1 cellular context compared by ENCODE assay signal in the genomic region with DNA sequence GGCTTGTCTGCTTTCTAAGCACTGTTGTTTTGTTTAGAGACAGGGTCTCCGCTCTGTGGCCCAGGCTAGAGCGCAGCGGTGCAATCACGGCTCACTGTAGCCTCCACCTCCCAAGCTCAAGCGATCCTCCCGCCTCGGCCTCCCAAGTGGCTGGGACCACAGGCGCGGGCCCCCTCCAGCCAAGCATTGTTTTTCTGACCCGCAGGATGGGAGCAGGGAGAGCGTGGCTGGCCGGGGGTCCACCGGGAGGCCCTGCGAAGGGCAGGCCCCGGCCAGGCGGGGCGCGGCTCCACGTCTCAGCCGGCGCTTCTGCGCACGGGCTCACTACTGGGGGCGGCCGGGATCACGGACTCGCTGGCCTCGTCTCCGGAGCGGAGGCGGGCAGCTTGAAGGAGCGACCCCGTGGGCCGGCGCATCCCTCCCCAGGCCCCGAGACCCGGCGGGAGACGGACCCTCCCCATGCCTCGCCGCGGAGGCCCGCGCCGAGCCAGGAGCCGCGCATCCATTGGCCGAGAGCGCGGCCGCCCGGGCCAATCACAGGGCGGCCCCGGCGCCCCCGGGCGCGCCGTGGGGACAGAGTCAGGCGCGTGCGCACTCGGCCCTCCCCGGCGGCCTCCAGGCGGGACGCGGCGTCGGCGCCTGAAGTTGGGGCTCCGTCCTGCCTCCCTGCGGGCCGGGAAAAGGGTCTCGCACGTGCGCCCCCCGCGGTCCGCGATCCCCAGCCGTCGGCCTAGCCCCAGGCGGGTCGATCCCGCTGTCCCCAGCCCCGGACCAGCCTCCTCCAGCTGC.
TF ChIP-seq lines count a peak whose summit lies in the region.

No MANE protein-coding gene starts in this region.

TF ChIP-seq in HepG2, 621 proteins besides CTCF, POLR2A, EP300 and RAD21 (continued from another document and continues in another):
- TF ChIP-seq PHF21A (CRISPR knock-in tag; IDR thresholded peaks at IDR 0.05), result no peak
- TF ChIP-seq ZNF343 (CRISPR knock-in tag; IDR thresholded peaks at IDR 0.05), result 0 out of 2 replicates have a peak, but pooled peaks have one; percentile 6
- no peak for TF ChIP-seq SMAD9 (CRISPR knock-in tag; IDR thresholded peaks at IDR 0.05)
- no peak; the same call in 1 of the 2 replicates for TF ChIP-seq XBP1 (CRISPR knock-in tag; IDR thresholded peaks at IDR 0.05)
- TF ChIP-seq MYNN (CRISPR knock-in tag; IDR thresholded peaks at IDR 0.05; ENCODE audit: low read depth), result no peak
- TF ChIP-seq KLF16 (CRISPR knock-in tag; IDR thresholded peaks at IDR 0.05), result no peak
- TF ChIP-seq ZNF841 (CRISPR knock-in tag; IDR thresholded peaks at IDR 0.05; ENCODE audit: borderline replicate concordance), result no peak
- no peak for TF ChIP-seq PRPF4 (IDR thresholded peaks at IDR 0.05; ENCODE audit: low read depth, low read length, poor library complexity, severe bottlenecking)
- TF ChIP-seq HOXD1 (CRISPR knock-in tag; IDR thresholded peaks at IDR 0.05), result peak; percentile 19; the same call in 1 of the 2 replicates
- no peak for TF ChIP-seq ZNF354B (CRISPR knock-in tag; IDR thresholded peaks at IDR 0.05)
- no peak for TF ChIP-seq ZBTB3 (CRISPR knock-in tag; IDR thresholded peaks at IDR 0.05; ENCODE audit: borderline replicate concordance, low read depth)
- TF ChIP-seq, protein P1, sequence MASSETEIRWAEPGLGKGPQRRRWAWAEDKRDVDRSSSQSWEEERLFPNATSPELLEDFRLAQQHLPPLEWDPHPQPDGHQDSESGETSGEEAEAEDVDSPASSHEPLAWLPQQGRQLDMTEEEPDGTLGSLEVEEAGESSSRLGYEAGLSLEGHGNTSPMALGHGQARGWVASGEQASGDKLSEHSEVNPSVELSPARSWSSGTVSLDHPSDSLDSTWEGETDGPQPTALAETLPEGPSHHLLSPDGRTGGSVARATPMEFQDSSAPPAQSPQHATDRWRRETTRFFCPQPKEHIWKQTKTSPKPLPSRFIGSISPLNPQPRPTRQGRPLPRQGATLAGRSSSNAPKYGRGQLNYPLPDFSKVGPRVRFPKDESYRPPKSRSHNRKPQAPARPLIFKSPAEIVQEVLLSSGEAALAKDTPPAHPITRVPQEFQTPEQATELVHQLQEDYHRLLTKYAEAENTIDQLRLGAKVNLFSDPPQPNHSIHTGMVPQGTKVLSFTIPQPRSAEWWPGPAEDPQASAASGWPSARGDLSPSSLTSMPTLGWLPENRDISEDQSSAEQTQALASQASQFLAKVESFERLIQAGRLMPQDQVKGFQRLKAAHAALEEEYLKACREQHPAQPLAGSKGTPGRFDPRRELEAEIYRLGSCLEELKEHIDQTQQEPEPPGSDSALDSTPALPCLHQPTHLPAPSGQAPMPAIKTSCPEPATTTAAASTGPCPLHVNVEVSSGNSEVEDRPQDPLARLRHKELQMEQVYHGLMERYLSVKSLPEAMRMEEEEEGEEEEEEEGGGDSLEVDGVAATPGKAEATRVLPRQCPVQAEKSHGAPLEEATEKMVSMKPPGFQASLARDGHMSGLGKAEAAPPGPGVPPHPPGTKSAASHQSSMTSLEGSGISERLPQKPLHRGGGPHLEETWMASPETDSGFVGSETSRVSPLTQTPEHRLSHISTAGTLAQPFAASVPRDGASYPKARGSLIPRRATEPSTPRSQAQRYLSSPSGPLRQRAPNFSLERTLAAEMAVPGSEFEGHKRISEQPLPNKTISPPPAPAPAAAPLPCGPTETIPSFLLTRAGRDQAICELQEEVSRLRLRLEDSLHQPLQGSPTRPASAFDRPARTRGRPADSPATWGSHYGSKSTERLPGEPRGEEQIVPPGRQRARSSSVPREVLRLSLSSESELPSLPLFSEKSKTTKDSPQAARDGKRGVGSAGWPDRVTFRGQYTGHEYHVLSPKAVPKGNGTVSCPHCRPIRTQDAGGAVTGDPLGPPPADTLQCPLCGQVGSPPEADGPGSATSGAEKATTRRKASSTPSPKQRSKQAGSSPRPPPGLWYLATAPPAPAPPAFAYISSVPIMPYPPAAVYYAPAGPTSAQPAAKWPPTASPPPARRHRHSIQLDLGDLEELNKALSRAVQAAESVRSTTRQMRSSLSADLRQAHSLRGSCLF (CRISPR knock-in tag; IDR thresholded peaks at IDR 0.05; ENCODE audit: borderline replicate concordance), result no peak
- TF ChIP-seq POLR2AphosphoS2 (IDR thresholded peaks at IDR 0.05; ENCODE audit: low read depth, low read length), result no peak
- TF ChIP-seq, protein P2, sequence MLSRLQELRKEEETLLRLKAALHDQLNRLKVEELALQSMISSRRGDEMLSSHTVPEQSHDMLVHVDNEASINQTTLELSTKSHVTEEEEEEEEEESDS (CRISPR knock-in tag; IDR thresholded peaks at IDR 0.05; ENCODE audit: borderline replicate concordance), result 0 out of 2 replicates have a peak, but pooled peaks have one; percentile 3
- TF ChIP-seq, protein P3, sequence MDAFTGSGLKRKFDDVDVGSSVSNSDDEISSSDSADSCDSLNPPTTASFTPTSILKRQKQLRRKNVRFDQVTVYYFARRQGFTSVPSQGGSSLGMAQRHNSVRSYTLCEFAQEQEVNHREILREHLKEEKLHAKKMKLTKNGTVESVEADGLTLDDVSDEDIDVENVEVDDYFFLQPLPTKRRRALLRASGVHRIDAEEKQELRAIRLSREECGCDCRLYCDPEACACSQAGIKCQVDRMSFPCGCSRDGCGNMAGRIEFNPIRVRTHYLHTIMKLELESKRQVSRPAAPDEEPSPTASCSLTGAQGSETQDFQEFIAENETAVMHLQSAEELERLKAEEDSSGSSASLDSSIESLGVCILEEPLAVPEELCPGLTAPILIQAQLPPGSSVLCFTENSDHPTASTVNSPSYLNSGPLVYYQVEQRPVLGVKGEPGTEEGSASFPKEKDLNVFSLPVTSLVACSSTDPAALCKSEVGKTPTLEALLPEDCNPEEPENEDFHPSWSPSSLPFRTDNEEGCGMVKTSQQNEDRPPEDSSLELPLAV (CRISPR knock-in tag; conservative IDR thresholded peaks at IDR 0.05; ENCODE audit: low read depth), result no peak
- TF ChIP-seq ARNT (IDR thresholded peaks at IDR 0.05), result no peak
- TF ChIP-seq ZFP90 (CRISPR knock-in tag; IDR thresholded peaks at IDR 0.05; ENCODE audit: borderline replicate concordance), result peak; percentile 73; the same call in 1 of the 2 replicates
- TF ChIP-seq, protein P4, sequence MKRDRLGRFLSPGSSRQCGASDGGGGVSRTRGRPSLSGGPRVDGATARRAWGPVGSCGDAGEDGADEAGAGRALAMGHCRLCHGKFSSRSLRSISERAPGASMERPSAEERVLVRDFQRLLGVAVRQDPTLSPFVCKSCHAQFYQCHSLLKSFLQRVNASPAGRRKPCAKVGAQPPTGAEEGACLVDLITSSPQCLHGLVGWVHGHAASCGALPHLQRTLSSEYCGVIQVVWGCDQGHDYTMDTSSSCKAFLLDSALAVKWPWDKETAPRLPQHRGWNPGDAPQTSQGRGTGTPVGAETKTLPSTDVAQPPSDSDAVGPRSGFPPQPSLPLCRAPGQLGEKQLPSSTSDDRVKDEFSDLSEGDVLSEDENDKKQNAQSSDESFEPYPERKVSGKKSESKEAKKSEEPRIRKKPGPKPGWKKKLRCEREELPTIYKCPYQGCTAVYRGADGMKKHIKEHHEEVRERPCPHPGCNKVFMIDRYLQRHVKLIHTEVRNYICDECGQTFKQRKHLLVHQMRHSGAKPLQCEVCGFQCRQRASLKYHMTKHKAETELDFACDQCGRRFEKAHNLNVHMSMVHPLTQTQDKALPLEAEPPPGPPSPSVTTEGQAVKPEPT (CRISPR knock-in tag; IDR thresholded peaks at IDR 0.05; ENCODE audit: low read depth), result peak; percentile 79
- no peak for TF ChIP-seq MLLT10 (CRISPR knock-in tag; IDR thresholded peaks at IDR 0.05)
- TF ChIP-seq ZNF891 (CRISPR knock-in tag; IDR thresholded peaks at IDR 0.05), result peak; percentile 86; the same call in 1 of the 2 replicates
- no peak for TF ChIP-seq RORA (CRISPR knock-in tag; IDR thresholded peaks at IDR 0.05)
- TF ChIP-seq, protein P5, sequence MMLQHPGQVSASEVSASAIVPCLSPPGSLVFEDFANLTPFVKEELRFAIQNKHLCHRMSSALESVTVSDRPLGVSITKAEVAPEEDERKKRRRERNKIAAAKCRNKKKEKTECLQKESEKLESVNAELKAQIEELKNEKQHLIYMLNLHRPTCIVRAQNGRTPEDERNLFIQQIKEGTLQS (CRISPR knock-in tag; IDR thresholded peaks at IDR 0.05), result no peak
- TF ChIP-seq NAIF1 (CRISPR knock-in tag; IDR thresholded peaks at IDR 0.05; ENCODE audit: borderline replicate concordance), result peak; percentile 50; the same call in 1 of the 2 replicates
- TF ChIP-seq CHD2 (IDR thresholded peaks at IDR 0.05; ENCODE audit: low read depth, low read length), result no peak
- no peak for TF ChIP-seq ZSCAN25 (CRISPR knock-in tag; IDR thresholded peaks at IDR 0.05)
- peak; percentile 61 for TF ChIP-seq PTBP1 (IDR thresholded peaks at IDR 0.05; ENCODE audit: low read depth, low read length, poor library complexity, severe bottlenecking)
- no peak for TF ChIP-seq CBX2 (IDR thresholded peaks at IDR 0.05; ENCODE audit: low read depth, low read length)
- no peak; the same call in 1 of the 2 replicates for TF ChIP-seq CBX2 (CRISPR knock-in tag; IDR thresholded peaks at IDR 0.05; ENCODE audit: low read depth)
- TF ChIP-seq, protein P6, sequence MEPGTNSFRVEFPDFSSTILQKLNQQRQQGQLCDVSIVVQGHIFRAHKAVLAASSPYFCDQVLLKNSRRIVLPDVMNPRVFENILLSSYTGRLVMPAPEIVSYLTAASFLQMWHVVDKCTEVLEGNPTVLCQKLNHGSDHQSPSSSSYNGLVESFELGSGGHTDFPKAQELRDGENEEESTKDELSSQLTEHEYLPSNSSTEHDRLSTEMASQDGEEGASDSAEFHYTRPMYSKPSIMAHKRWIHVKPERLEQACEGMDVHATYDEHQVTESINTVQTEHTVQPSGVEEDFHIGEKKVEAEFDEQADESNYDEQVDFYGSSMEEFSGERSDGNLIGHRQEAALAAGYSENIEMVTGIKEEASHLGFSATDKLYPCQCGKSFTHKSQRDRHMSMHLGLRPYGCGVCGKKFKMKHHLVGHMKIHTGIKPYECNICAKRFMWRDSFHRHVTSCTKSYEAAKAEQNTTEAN (CRISPR knock-in tag; conservative IDR thresholded peaks at IDR 0.05), result peak; percentile 90
- TF ChIP-seq ZNF674 (CRISPR knock-in tag; IDR thresholded peaks at IDR 0.05; ENCODE audit: low read depth), result 0 out of 2 replicates have a peak, but pooled peaks have one; percentile 2
- TF ChIP-seq, protein P7, sequence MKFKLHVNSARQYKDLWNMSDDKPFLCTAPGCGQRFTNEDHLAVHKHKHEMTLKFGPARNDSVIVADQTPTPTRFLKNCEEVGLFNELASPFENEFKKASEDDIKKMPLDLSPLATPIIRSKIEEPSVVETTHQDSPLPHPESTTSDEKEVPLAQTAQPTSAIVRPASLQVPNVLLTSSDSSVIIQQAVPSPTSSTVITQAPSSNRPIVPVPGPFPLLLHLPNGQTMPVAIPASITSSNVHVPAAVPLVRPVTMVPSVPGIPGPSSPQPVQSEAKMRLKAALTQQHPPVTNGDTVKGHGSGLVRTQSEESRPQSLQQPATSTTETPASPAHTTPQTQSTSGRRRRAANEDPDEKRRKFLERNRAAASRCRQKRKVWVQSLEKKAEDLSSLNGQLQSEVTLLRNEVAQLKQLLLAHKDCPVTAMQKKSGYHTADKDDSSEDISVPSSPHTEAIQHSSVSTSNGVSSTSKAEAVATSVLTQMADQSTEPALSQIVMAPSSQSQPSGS (CRISPR knock-in tag; IDR thresholded peaks at IDR 0.05), result no peak
- no peak for TF ChIP-seq FOXK1 (CRISPR knock-in tag; IDR thresholded peaks at IDR 0.05; ENCODE audit: borderline replicate concordance, low read depth)
- TF ChIP-seq GPN1 (CRISPR knock-in tag; IDR thresholded peaks at IDR 0.05; ENCODE audit: borderline replicate concordance), result peak; percentile 65; the same call in 1 of the 2 replicates
- TF ChIP-seq, protein P8, sequence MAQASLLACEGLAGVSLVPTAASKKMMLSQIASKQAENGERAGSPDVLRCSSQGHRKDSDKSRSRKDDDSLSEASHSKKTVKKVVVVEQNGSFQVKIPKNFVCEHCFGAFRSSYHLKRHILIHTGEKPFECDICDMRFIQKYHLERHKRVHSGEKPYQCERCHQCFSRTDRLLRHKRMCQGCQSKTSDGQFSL (CRISPR knock-in tag; IDR thresholded peaks at IDR 0.05), result peak; percentile 36; the same call in 1 of the 2 replicates
- TF ChIP-seq GTF3A (CRISPR knock-in tag; conservative IDR thresholded peaks at IDR 0.05), result no peak
- peak; percentile 9; the same call in 1 of the 2 replicates for TF ChIP-seq BCL6 (CRISPR knock-in tag; IDR thresholded peaks at IDR 0.05)
- peak; percentile 64; the same call in 1 of the 2 replicates for TF ChIP-seq CENPT (CRISPR knock-in tag; IDR thresholded peaks at IDR 0.05; ENCODE audit: low read depth)
- TF ChIP-seq ZNF34 (CRISPR knock-in tag; IDR thresholded peaks at IDR 0.05; ENCODE audit: borderline replicate concordance), result no peak
- peak; percentile 72 for TF ChIP-seq SP4 (CRISPR knock-in tag; IDR thresholded peaks at IDR 0.05)
- TF ChIP-seq CHCHD3 (CRISPR knock-in tag; IDR thresholded peaks at IDR 0.05), result peak; percentile 61; the same call in 1 of the 2 replicates
- TF ChIP-seq, protein P9, sequence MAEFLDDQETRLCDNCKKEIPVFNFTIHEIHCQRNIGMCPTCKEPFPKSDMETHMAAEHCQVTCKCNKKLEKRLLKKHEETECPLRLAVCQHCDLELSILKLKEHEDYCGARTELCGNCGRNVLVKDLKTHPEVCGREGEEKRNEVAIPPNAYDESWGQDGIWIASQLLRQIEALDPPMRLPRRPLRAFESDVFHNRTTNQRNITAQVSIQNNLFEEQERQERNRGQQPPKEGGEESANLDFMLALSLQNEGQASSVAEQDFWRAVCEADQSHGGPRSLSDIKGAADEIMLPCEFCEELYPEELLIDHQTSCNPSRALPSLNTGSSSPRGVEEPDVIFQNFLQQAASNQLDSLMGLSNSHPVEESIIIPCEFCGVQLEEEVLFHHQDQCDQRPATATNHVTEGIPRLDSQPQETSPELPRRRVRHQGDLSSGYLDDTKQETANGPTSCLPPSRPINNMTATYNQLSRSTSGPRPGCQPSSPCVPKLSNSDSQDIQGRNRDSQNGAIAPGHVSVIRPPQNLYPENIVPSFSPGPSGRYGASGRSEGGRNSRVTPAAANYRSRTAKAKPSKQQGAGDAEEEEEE (CRISPR knock-in tag; IDR thresholded peaks at IDR 0.05; ENCODE audit: borderline replicate concordance), result no peak
- 0 out of 2 replicates have a peak, but pooled peaks have one; percentile 20 for TF ChIP-seq ZNF788 (CRISPR knock-in tag; IDR thresholded peaks at IDR 0.05; ENCODE audit: borderline replicate concordance)
- TF ChIP-seq ZNF564 (CRISPR knock-in tag; IDR thresholded peaks at IDR 0.05), result no peak
- TF ChIP-seq CREM (IDR thresholded peaks at IDR 0.05), result no peak
- TF ChIP-seq CREM (CRISPR knock-in tag; IDR thresholded peaks at IDR 0.05), result no peak
- no peak for TF ChIP-seq ZKSCAN5 (CRISPR knock-in tag; IDR thresholded peaks at IDR 0.05)
- 0 out of 2 replicates have a peak, but pooled peaks have one; percentile 49 for TF ChIP-seq REPIN1 (CRISPR knock-in tag; IDR thresholded peaks at IDR 0.05; ENCODE audit: borderline replicate concordance, low read depth)
- no peak for TF ChIP-seq RBM22 (optimal IDR thresholded peaks at IDR 0.05; ENCODE audit: low read length)
